Comparison of ENCODE assay signal across 1 cellular context in genomic region chr4:29066856-29067255, GRCh38.
TF ChIP-seq lines count a peak whose summit lies in the region.

No MANE protein-coding gene starts in this region.

TF ChIP-seq in IMR-90, 13 proteins besides CTCF, POLR2A, EP300 and RAD21:
- TF ChIP-seq USF2 (IDR thresholded peaks at IDR 0.05; ENCODE audit: low read depth, low read length): no peak
- no peak for TF ChIP-seq ELK1 (IDR thresholded peaks at IDR 0.05; ENCODE audit: borderline replicate concordance, low read depth, low read length)
- no peak for TF ChIP-seq MAFK (IDR thresholded peaks at IDR 0.05; ENCODE audit: low read depth, low read length)
- no peak for TF ChIP-seq SMC3 (IDR thresholded peaks at IDR 0.05; ENCODE audit: low read depth, low read length)
- TF ChIP-seq MAZ (IDR thresholded peaks at IDR 0.05; ENCODE audit: borderline replicate concordance, low read depth, low read length): no peak
- TF ChIP-seq MXI1 (IDR thresholded peaks at IDR 0.05; ENCODE audit: borderline replicate concordance, low read depth, low read length): no peak
- no peak for TF ChIP-seq FOS (IDR thresholded peaks at IDR 0.05; ENCODE audit: low read depth, low read length)
